ENCODE assay signal across 8 cellular contexts in the genomic region with DNA sequence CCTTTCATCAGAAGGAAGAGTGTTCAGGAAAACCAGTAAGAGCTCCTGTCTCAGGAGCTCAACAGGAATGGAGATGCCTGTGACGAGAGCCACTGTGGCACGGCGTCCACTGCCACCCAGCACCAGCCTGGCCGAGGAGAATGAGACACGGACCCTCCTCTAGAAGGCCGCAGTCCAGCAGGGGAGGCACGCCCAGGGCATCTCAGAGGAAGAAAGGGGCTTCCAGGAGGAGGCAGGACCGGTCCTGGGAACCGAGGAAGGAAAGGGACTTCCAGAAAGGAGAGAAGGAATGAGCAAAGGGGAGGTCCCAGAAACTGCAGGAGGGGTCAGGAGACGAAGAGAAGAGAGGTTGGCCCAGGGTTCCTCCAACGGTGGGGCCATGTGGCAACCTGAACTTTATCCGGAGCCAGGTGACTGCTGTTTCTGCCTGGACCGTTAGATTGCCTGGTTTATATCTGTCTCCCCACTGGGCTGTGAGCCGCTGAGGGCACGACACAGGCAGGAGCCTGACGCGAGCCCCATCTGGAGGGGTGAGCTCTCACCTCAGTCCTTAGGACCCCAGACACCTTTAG. TPM values are rescaled to one million over a fixed set of nuclear protein-coding genes. Genes with fewer than 3 reads are reported as not detected.
DNase-seq lines count a peak whose midpoint lies in the region; ATAC-seq, FAIRE-seq and TF ChIP-seq lines count a peak whose summit lies in the region.

No MANE protein-coding gene starts in this region.

- H3K27ac ChIP-seq in spleen = peak overlapping the region in 4 of 8 donors; percentile 6 to 72 (median 52)

- H3K36me3 Mint-ChIP-seq in T-helper 1 cell treated with Interleukin-12 subunit alpha and Interleukin-12 subunit beta and Interleukin-4 antibody, amounts not matched to agents 30 μg/mL and 1 μg/mL, for 36 hours (ENCODE audit: low read depth) = peaks cover 7% of the 10 kb centered on the region

- no peaks in the 10 kb centered on the region for H3K9me3 ChIP-seq in spleen

- no peak for TF ChIP-seq CTCF in fibroblast of villous mesenchyme (IDR thresholded peaks at IDR 0.05; ENCODE audit: insufficient read depth, low read depth, low read length)
- no peak for TF ChIP-seq CTCF in spleen (IDR thresholded peaks at IDR 0.05 in 8 of 11, conservative IDR thresholded peaks at IDR 0.05 in 3 of 11)

- H3K4me1 ChIP-seq in spleen = peaks cover 0 to 35% (median 16%) of the 10 kb centered on the region in 6 donors

- no peaks in the 10 kb centered on the region for H3K27me3 ChIP-seq in spleen (replicated peaks in 1 of 7)

- H3K36me3 ChIP-seq in spleen = no peaks in the 10 kb centered on the region

- 30 to 43% (median 31%) methylated on average over 17 of the region's 17 CpGs for WGBS in spleen, 5 donors

- peak overlapping the region; percentile 86 for H3K27ac Mint-ChIP-seq in T-helper 1 cell treated with Interleukin-12 subunit alpha and Interleukin-12 subunit beta and Interleukin-4 antibody, amounts not matched to agents 30 μg/mL and 1 μg/mL, for 36 hours

- H3K27me3 Mint-ChIP-seq in T-helper 1 cell treated with Interleukin-12 subunit alpha and Interleukin-12 subunit beta and Interleukin-4 antibody, amounts not matched to agents 30 μg/mL and 1 μg/mL, for 36 hours (ENCODE audit: low read depth) = peaks cover 3% of the 10 kb centered on the region

- intact Hi-C loops in spleen (cut with DNase I; ENCODE audit: low total_unique reads) = loop anchor here (10.0 kb wide), 4 partner anchors 390 to 770 kb away; partner anchors contain the start of genes KAT14 and PET117

- peaks cover 5% of the 10 kb centered on the region for H3K9me3 Mint-ChIP-seq in T-helper 1 cell treated with Interleukin-12 subunit alpha and Interleukin-12 subunit beta and Interleukin-4 antibody, amounts not matched to agents 30 μg/mL and 1 μg/mL, for 36 hours

- peak; percentile 22 for ATAC-seq in HG02642 (IDR thresholded peaks at IDR 0.05; ENCODE audit: poor library complexity, unreplicated experiment)
- no peak for ATAC-seq in GM18858 (IDR thresholded peaks at IDR 0.05; ENCODE audit: unreplicated experiment)

- H3K4me3 Mint-ChIP-seq in T-helper 1 cell treated with Interleukin-12 subunit alpha and Interleukin-12 subunit beta and Interleukin-4 antibody, amounts not matched to agents 30 μg/mL and 1 μg/mL, for 36 hours = peak overlapping the region; percentile 79

- FAIRE-seq in GM12891 (lab: Jason Lieb, UNC) = peak; percentile 13

- peaks cover 51% of the 10 kb centered on the region for H3K4me1 Mint-ChIP-seq in T-helper 1 cell treated with Interleukin-12 subunit alpha and Interleukin-12 subunit beta and Interleukin-4 antibody, amounts not matched to agents 30 μg/mL and 1 μg/mL, for 36 hours (ENCODE audit: low read depth)

- DNase-seq in GM12891 (ENCODE audit: insufficient read length, low spot score) (no peak), fibroblast of villous mesenchyme (ENCODE audit: low read depth) (no peak), spleen (peak; percentile 83), islet precursor cell (no peak), anterior cingulate cortex (lab: John Stamatoyannopoulos, UW) (no peak)

- H3K4me3 ChIP-seq in fibroblast of villous mesenchyme (ENCODE audit: low read depth, low read length) (peak overlapping the region; percentile 61), spleen (peak overlapping the region in 6 of 8 donors; percentile 50 to 75 (median 56))

- TF ChIP-seq POLR2A in GM12891 (IDR thresholded peaks at IDR 0.05; ENCODE audit: low read depth, low read length) (no peak), spleen (IDR thresholded peaks at IDR 0.05) (no peak)

TF ChIP-seq in GM12891, 5 proteins besides CTCF, POLR2A, EP300 and RAD21:
- no peak for TF ChIP-seq POLR2AphosphoS5 (IDR thresholded peaks at IDR 0.05; ENCODE audit: low read depth, low read length)

RNA-seq across cellular contexts. Expression of gene BFSP1, which starts 26.8 kb away (rescaled TPM):
- polyA plus RNA-seq in GM12891 (2012; ENCODE audit: low read depth, missing spikeins) = 0.06 TPM
- total RNA-seq in fibroblast of villous mesenchyme (2.9 and 4.7 TPM in 2 replicates), spleen (under 1 TPM; 0.13 to 0.86 (median 0.44) TPM)
- under 1 TPM; 0.35 to 0.48 (median 0.38) TPM for polyA plus RNA-seq in spleen
